ENCODE assay signal across 24 cellular contexts in the genomic region with DNA sequence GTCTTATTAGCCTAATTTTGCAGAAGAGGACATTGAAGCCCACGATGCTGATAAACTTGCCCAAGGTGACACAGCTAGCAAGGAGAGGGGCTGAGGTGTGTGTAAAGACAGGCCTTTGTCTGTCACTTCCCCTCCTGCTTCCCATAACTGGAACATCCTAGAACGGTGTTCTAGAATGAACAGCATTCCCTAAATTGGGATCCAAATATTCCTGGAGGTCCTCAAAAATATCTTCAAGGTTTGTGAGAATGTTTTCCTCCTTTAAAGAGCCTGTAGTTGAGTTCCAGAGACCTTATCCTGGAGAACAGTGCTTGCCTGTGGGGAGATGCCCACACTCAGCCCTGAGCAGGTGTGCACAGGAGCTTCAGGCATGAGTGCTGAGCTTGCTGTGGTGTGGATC. TPM values are rescaled to one million over a fixed set of nuclear protein-coding genes. Genes with fewer than 3 reads are reported as not detected.
"Had no signal": no experiment of that assay in that cellular context is flagged by ENCODE, and none has a peak within 500 bp of the region (broad histone marks: within the 10 kb centered on the region; RNA-seq: fewer than 3 reads in every experiment).

No MANE protein-coding gene starts in this region.

- H3K4me1 ChIP-seq: ascending aorta, gastrocnemius medialis, upper lobe of right lung had no signal

- DNase-seq: activated CD4-positive, alpha-beta memory T cell treated with anti-CD3 and anti-CD28 coated beads, Interleukin-2, amount 10 ng/mL, durations not matched to agents 7 days and 5 days; activated CD4-positive, alpha-beta T cell treated with anti-CD3 and anti-CD28 coated beads for 1 hour; activated CD4-positive, alpha-beta T cell treated with anti-CD3 and anti-CD28 coated beads, Interleukin-2, amount 10 ng/mL, durations not matched to agents 7 days and 5 days; activated CD8-positive, alpha-beta memory T cell treated with anti-CD3 and anti-CD28 coated beads, Interleukin-2, amount 50 U/mL, for 48 hours; activated gamma-delta T cell; activated naive CD4-positive, alpha-beta T cell treated with anti-CD3 and anti-CD28 coated beads, Interleukin-2, amount 10 ng/mL, durations not matched to agents 7 days and 5 days; activated naive CD8-positive, alpha-beta T cell treated with anti-CD3 and anti-CD28 coated beads, Interleukin-2, amount 10 ng/mL, durations not matched to agents 7 days and 5 days; activated T-cell treated with anti-CD3 and anti-CD28 coated beads, Interleukin-2, amount 50 U/mL, for 24 hours; dorsolateral prefrontal cortex; effector memory CD4-positive, alpha-beta T cell; gastrocnemius medialis; hippocampal formation; left cardiac atrium; left ventricle myocardium superior; mucosa of descending colon; ovary; retina; stimulated activated CD4-positive, alpha-beta T cell treated with anti-CD3 and anti-CD28 coated beads, Interleukin-4, amount 100 ng/mL, for 24 hours; upper lobe of right lung had no signal

- H3K4me3 ChIP-seq: ascending aorta, coronary artery, dorsolateral prefrontal cortex, gastrocnemius medialis, mucosa of descending colon, ovary, prostate gland, skin epidermis, upper lobe of right lung had no signal

- H3K36me3 ChIP-seq: ascending aorta, gastrocnemius medialis, ovary, prostate gland, upper lobe of right lung had no signal

- FAIRE-seq: keratinocyte had no signal

- H3K9me3 ChIP-seq: ascending aorta, gastrocnemius medialis, mucosa of descending colon, ovary, prostate gland, upper lobe of right lung had no signal

- H3K27ac ChIP-seq: ascending aorta, coronary artery, dorsolateral prefrontal cortex, gastrocnemius medialis, ovary, prostate gland, skin epidermis, upper lobe of right lung had no signal

- H3K27me3 ChIP-seq: ascending aorta, dorsolateral prefrontal cortex, gastrocnemius medialis, ovary, upper lobe of right lung had no signal

RNA-seq across cellular contexts. Expression of a gene that starts 41.5 kb away (rescaled TPM):
- total RNA-seq: ascending aorta had no signal
